14 cellular contexts compared by ENCODE assay signal in the genomic region with DNA sequence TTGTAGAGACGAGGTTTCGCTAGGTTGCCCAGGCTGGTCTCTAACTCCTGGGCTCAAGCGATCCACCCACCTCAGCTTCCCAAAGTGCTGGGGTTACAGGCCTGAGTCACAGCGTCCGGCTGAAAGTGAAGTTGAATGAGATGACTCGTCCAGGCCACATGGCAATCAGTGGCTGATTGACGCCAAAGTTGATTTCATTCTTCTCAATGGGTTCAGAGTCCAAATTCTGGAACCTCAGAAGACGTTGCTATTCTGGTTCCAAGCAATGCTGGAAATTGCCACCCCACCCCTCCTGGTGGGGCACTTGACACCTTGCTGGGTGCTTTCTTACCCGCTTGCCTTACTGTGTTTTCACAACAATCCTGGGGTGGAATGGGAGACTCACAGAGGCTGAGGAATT. TPM values are rescaled to one million over a fixed set of nuclear protein-coding genes. Genes with fewer than 3 reads are reported as not detected.
DNase-seq lines count a peak whose midpoint lies in the region; ATAC-seq and TF ChIP-seq lines count a peak whose summit lies in the region.
"Had no signal": no experiment of that assay in that cellular context is flagged by ENCODE, and none has a peak within 500 bp of the region (broad histone marks: within the 10 kb centered on the region; RNA-seq: fewer than 3 reads in every experiment).

No MANE protein-coding gene starts in this region.

- no peak overlapping the region for H3K4me2 ChIP-seq in hepatocyte

- H2AFZ ChIP-seq in hepatocyte = no peak overlapping the region

- DNase-seq in stimulated activated CD4-positive, alpha-beta T cell treated with anti-CD3 and anti-CD28 coated beads, Interleukin-15, amount 100 ng/mL, for 24 hours = peak; percentile 30
- no peak for DNase-seq in stimulated activated CD4-positive, alpha-beta T cell treated with anti-CD3 and anti-CD28 coated beads, Interleukin-1b, Interleukin-23, amount 100 ng/mL, for 48 hours
- DNase-seq in T1000 (lab: John Stamatoyannopoulos, UW) (peak; percentile 80), hepatocyte (ENCODE audit: low spot score) (peak; percentile 58), vagina (ENCODE audit: extremely low spot score in 2 of 2) (no peak), germinal center (ENCODE audit: low spot score) (no peak)
- DNase-seq: activated CD4-positive, CD25-positive, alpha-beta regulatory T cell treated with anti-CD3 and anti-CD28 coated beads, Interleukin-2, amount 50 U/mL, for 72 hours; activated T-cell treated with anti-CD3 and anti-CD28 coated beads, Interleukin-2, amount 50 U/mL, for 72 hours; NCI-H1417; NCI-H510A treated with DMSO at 0.1 percent for 48 hours; uterus had no signal

- WGBS in hepatocyte (ENCODE audit: low lambda C conversion rate, missing lambda C conversion rate) = 83% methylated on average over 9 of the region's 9 CpGs

- H3K27me3 ChIP-seq in hepatocyte = no peaks in the 10 kb centered on the region
- no peaks in the 10 kb centered on the region for H3K27me3 ChIP-seq in vagina
- H3K27me3 ChIP-seq: uterus had no signal

- H3K9me2 ChIP-seq in hepatocyte (replicated peaks; ENCODE audit: insufficient read depth) = no peaks in the 10 kb centered on the region

- H3K36me3 ChIP-seq in hepatocyte (replicated peaks; ENCODE audit: insufficient read depth, low read depth) (no peaks in the 10 kb centered on the region), vagina (no peaks in the 10 kb centered on the region)
- H3K36me3 ChIP-seq: uterus had no signal

- TF ChIP-seq CTCF in hepatocyte (IDR thresholded peaks at IDR 0.05; ENCODE audit: poor library complexity) (no peak), vagina (IDR thresholded peaks at IDR 0.05) (no peak)

- no peak overlapping the region for H3K4me3 ChIP-seq in hepatocyte
- no peak overlapping the region for H3K4me3 ChIP-seq in vagina
- H3K4me3 ChIP-seq: uterus had no signal

- no peak for TF ChIP-seq POLR2A in vagina (IDR thresholded peaks at IDR 0.05)

- peak overlapping the region; percentile 61 for H3K27ac ChIP-seq in hepatocyte
- H3K27ac ChIP-seq in vagina = peak overlapping the region; percentile 5
- H3K27ac ChIP-seq: uterus had no signal

- H4K20me1 ChIP-seq in hepatocyte (ENCODE audit: insufficient read depth, poor library complexity, severe bottlenecking) = no peaks in the 10 kb centered on the region

- H3K4me1 ChIP-seq in hepatocyte (ENCODE audit: insufficient read depth) = peaks cover 6% of the 10 kb centered on the region
- H3K4me1 ChIP-seq in vagina = peaks cover 18% of the 10 kb centered on the region
- H3K4me1 ChIP-seq: uterus had no signal

- ATAC-seq in GM18511 (IDR thresholded peaks at IDR 0.05; ENCODE audit: unreplicated experiment) = no peak
- no peak for ATAC-seq in GM21528 (IDR thresholded peaks at IDR 0.05; ENCODE audit: low FRiP score, unreplicated experiment)
- ATAC-seq: natural killer cell treated with Interleukin-12 subunit alpha and Interleukin-12 subunit beta and Interleukin-15 and Interleukin-18, amount 100 ng/mL, for 72 hours had no signal

- intact Hi-C loops in vagina (cut with DNase I) = loop anchor here (2.0 kb wide), 1 partner anchor 93 kb away; no protein-coding TSS in a partner anchor

- H3K79me2 ChIP-seq in hepatocyte = no peaks in the 10 kb centered on the region

- H3K9me3 ChIP-seq in hepatocyte (ENCODE audit: low read depth) (no peaks in the 10 kb centered on the region), vagina (no peaks in the 10 kb centered on the region)
- H3K9me3 ChIP-seq: uterus had no signal

RNA-seq across cellular contexts. Expression of gene ABCB9, which starts 14.9 kb away (rescaled TPM):
- total RNA-seq in hepatocyte = 3.9 and 4.4 TPM in 2 replicates
- 5.5 and 7.3 TPM in 2 replicates for polyA plus RNA-seq in hepatocyte
- total RNA-seq in vagina = 4.2 TPM

RNA-seq across cellular contexts. Expression of gene OGFOD2, which starts 23.6 kb away (rescaled TPM):
- 11.4 and 13.4 TPM in 2 replicates for total RNA-seq in hepatocyte
- polyA plus RNA-seq in hepatocyte = 23.9 and 26.5 TPM in 2 replicates
- 26.0 TPM for total RNA-seq in vagina

RNA-seq across cellular contexts. Expression of gene ARL6IP4, which starts 29.1 kb away (rescaled TPM):
- total RNA-seq in hepatocyte (131 and 138 TPM in 2 replicates), vagina (147 TPM)
- 248 and 284 TPM in 2 replicates for polyA plus RNA-seq in hepatocyte

RNA-seq across cellular contexts. Expression of gene VPS37B, which starts 55.5 kb away (rescaled TPM):
- 23.5 and 24.7 TPM in 2 replicates for total RNA-seq in hepatocyte
- polyA plus RNA-seq in hepatocyte = 29.0 and 35.3 TPM in 2 replicates
- 34.9 TPM for total RNA-seq in vagina

Comparison
In these comparisons a context has a peak if more than half of its experiments do, and no peak if none do; other contexts are left out.
1. DNase-seq: peak in stimulated activated CD4-positive, alpha-beta T cell treated with anti-CD3 and anti-CD28 coated beads, Interleukin-15, amount 100 ng/mL, for 24 hours (single experiment), T1000 (single experiment) and hepatocyte (single experiment); none in stimulated activated CD4-positive, alpha-beta T cell treated with anti-CD3 and anti-CD28 coated beads, Interleukin-1b, Interleukin-23, amount 100 ng/mL, for 48 hours (single experiment), vagina (0 of 2) and germinal center (single experiment).